Comparison of ENCODE assay signal across 18 cellular contexts in the genomic region with DNA sequence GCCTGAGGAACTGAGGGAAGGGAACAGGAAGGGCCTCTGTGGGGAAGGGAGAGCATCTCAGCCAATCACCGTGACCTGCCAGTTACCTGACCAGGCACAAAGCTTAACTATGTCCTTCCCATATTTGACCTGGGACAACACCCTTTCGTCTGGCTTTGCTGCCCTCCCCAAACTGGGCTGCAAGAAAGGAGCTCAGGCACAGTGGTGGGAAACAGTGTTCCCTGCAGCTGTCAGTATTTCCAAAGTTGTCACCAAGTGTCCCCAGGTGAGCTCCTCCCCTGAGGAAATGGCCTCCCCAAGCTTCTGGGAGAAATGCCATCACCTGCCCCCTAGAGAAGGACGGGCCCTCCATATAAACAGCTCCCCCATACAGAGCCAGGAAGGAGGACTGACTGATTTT. TPM values are rescaled to one million over a fixed set of nuclear protein-coding genes. Genes with fewer than 3 reads are reported as not detected.
DNase-seq lines count a peak whose midpoint lies in the region; ATAC-seq and TF ChIP-seq lines count a peak whose summit lies in the region.
"Had no signal": no experiment of that assay in that cellular context is flagged by ENCODE, and none has a peak within 500 bp of the region (broad histone marks: within the 10 kb centered on the region; RNA-seq: fewer than 3 reads in every experiment).

No MANE protein-coding gene starts in this region.

- CTCF ChIA-PET in activated CD8-positive, alpha-beta memory T cell treated with anti-CD3 and anti-CD28 coated beads, Interleukin-2, amount 10 ng/mL, durations not matched to agents 7 days and 5 days (lab: Charles Lee), result interaction anchor here (1.1 to 1.3 kb wide), 2 partner anchors 8 to 15 kb away, joined by 3 read pairs; no protein-coding TSS in a partner anchor

- H3K4me2 ChIP-seq in Karpas-422 (ENCODE audit: low read depth, low read length, poor library complexity, severe bottlenecking), result no peak overlapping the region
- H3K4me2 ChIP-seq in neural progenitor cell, result no peak overlapping the region
- H3K4me2 ChIP-seq: A549 had no signal

- H4K20me1 ChIP-seq in Karpas-422 (ENCODE audit: insufficient read depth, low read depth, low read length), result no peaks in the 10 kb centered on the region
- H4K20me1 ChIP-seq in neural progenitor cell (ENCODE audit: low read depth), result no peaks in the 10 kb centered on the region

- H3K4me3 ChIP-seq in Karpas-422 (ENCODE audit: low read length), result no peak overlapping the region
- H3K4me3 ChIP-seq in esophagus muscularis mucosa, result no peak overlapping the region
- H3K4me3 ChIP-seq in neural progenitor cell, result no peak overlapping the region
- H3K4me3 ChIP-seq: A549, GM12878 had no signal

- H3K4me1 Mint-ChIP-seq in activated CD8-positive, alpha-beta memory T cell treated with anti-CD3 and anti-CD28 coated beads, Interleukin-2, amount 10 ng/mL, durations not matched to agents 7 days and 5 days, result peaks cover 21% of the 10 kb centered on the region
- no peaks in the 10 kb centered on the region for H3K4me1 Mint-ChIP-seq in osteocyte (ENCODE audit: unreplicated experiment)
- H3K4me1 Mint-ChIP-seq in neural progenitor cell, result no peaks in the 10 kb centered on the region
- H3K4me1 Mint-ChIP-seq: CD4-positive, alpha-beta memory T cell; H9 had no signal

- no peaks in the 10 kb centered on the region for H3K27me3 ChIP-seq in Karpas-422 (ENCODE audit: low read length)
- peaks cover 0 to 51% (median 0%) of the 10 kb centered on the region in 4 donors for H3K27me3 ChIP-seq in esophagus muscularis mucosa
- H3K27me3 ChIP-seq in neural progenitor cell, result peaks cover 30% of the 10 kb centered on the region

- peak; percentile 33 for DNase-seq in activated CD8-positive, alpha-beta memory T cell treated with anti-CD3 and anti-CD28 coated beads, Interleukin-2, amount 10 ng/mL, durations not matched to agents 7 days and 5 days
- no peak for DNase-seq in activated CD8-positive, alpha-beta memory T cell treated with anti-CD3 and anti-CD28 coated beads, Interleukin-2, amount 50 U/mL, for 48 hours
- DNase-seq in Karpas-422 (peak; percentile 21), esophagus muscularis mucosa (ENCODE audit: extremely low spot score) (peak; percentile 26), osteocyte (ENCODE audit: extremely low spot score, unreplicated experiment) (peak; percentile 19), NCI-H446 treated with DMSO at 0.1 percent for 48 hours (lab: John Stamatoyannopoulos, UW) (no peak), neural progenitor cell (ENCODE audit: low spot score) (no peak)
- DNase-seq: BE2C; CD4-positive, alpha-beta memory T cell; DMS79; GOT3; H9 had no signal

- peaks cover 24% of the 10 kb centered on the region for H3K27me3 Mint-ChIP-seq in activated CD8-positive, alpha-beta memory T cell treated with anti-CD3 and anti-CD28 coated beads, Interleukin-2, amount 10 ng/mL, durations not matched to agents 7 days and 5 days
- H3K27me3 Mint-ChIP-seq in osteocyte (ENCODE audit: unreplicated experiment), result peaks cover 84% of the 10 kb centered on the region
- H3K27me3 Mint-ChIP-seq in neural progenitor cell (ENCODE audit: insufficient read depth, low read depth), result peaks cover 5% of the 10 kb centered on the region

- H3K4me3 Mint-ChIP-seq in activated CD8-positive, alpha-beta memory T cell treated with anti-CD3 and anti-CD28 coated beads, Interleukin-2, amount 10 ng/mL, durations not matched to agents 7 days and 5 days, result no peak overlapping the region
- no peak overlapping the region for H3K4me3 Mint-ChIP-seq in osteocyte (ENCODE audit: unreplicated experiment)
- no peak overlapping the region for H3K4me3 Mint-ChIP-seq in neural progenitor cell
- H3K4me3 Mint-ChIP-seq: CD4-positive, alpha-beta memory T cell; H9 had no signal

- no peak for ATAC-seq in activated CD8-positive, alpha-beta memory T cell treated with anti-CD3 and anti-CD28 coated beads, Interleukin-2, amount 10 ng/mL, durations not matched to agents 7 days and 5 days
- no peak for ATAC-seq in HG03139 (IDR thresholded peaks at IDR 0.05; ENCODE audit: unreplicated experiment)
- ATAC-seq: A549, GM12878, HepG2 had no signal

- H3K9ac ChIP-seq in Karpas-422 (ENCODE audit: low read length) (no peak overlapping the region), neural progenitor cell (no peak overlapping the region)

- TF ChIP-seq POLR2A in esophagus muscularis mucosa (IDR thresholded peaks at IDR 0.05; ENCODE audit: low read depth), result no peak

- intact Hi-C loops in esophagus muscularis mucosa (cut with DNase I), result no loop called here

- TF ChIP-seq CTCF in esophagus muscularis mucosa (IDR thresholded peaks at IDR 0.05), result no peak
- TF ChIP-seq CTCF in osteocyte (IDR thresholded peaks at IDR 0.05), result no peak
- TF ChIP-seq CTCF in neural progenitor cell (IDR thresholded peaks at IDR 0.05), result no peak

- no peak overlapping the region for H2AFZ ChIP-seq in Karpas-422 (ENCODE audit: low read length)
- H2AFZ ChIP-seq in neural progenitor cell (replicated peaks), result no peak overlapping the region

- no peaks in the 10 kb centered on the region for H3K4me1 ChIP-seq in Karpas-422 (ENCODE audit: low read length)
- no peaks in the 10 kb centered on the region for H3K4me1 ChIP-seq in esophagus muscularis mucosa
- no peaks in the 10 kb centered on the region for H3K4me1 ChIP-seq in neural progenitor cell
- H3K4me1 ChIP-seq: A549, BE2C had no signal

- TF ChIP-seq EP300 in esophagus muscularis mucosa (IDR thresholded peaks at IDR 0.05), result no peak

- H3K9me2 ChIP-seq in Karpas-422 (replicated peaks; ENCODE audit: insufficient read depth, low read length), result no peaks in the 10 kb centered on the region

- peaks cover 4% of the 10 kb centered on the region for H3K9me3 Mint-ChIP-seq in activated CD8-positive, alpha-beta memory T cell treated with anti-CD3 and anti-CD28 coated beads, Interleukin-2, amount 10 ng/mL, durations not matched to agents 7 days and 5 days (ENCODE audit: low read depth)
- H3K9me3 Mint-ChIP-seq in osteocyte (ENCODE audit: unreplicated experiment) (peaks cover 5% of the 10 kb centered on the region), neural progenitor cell (peaks cover 5% of the 10 kb centered on the region)

- no peaks in the 10 kb centered on the region for H3F3A ChIP-seq in neural progenitor cell (ENCODE audit: low read depth)

- H3K79me2 ChIP-seq in Karpas-422 (ENCODE audit: low read length), result no peaks in the 10 kb centered on the region
- no peaks in the 10 kb centered on the region for H3K79me2 ChIP-seq in neural progenitor cell (ENCODE audit: low read depth)

- peaks cover 4% of the 10 kb centered on the region for H3K36me3 Mint-ChIP-seq in activated CD8-positive, alpha-beta memory T cell treated with anti-CD3 and anti-CD28 coated beads, Interleukin-2, amount 10 ng/mL, durations not matched to agents 7 days and 5 days
- H3K36me3 Mint-ChIP-seq in osteocyte (ENCODE audit: unreplicated experiment), result no peaks in the 10 kb centered on the region
- no peaks in the 10 kb centered on the region for H3K36me3 Mint-ChIP-seq in neural progenitor cell

- H3K36me3 ChIP-seq in Karpas-422 (ENCODE audit: insufficient read depth, low read length) (no peaks in the 10 kb centered on the region), esophagus muscularis mucosa (no peaks in the 10 kb centered on the region), neural progenitor cell (no peaks in the 10 kb centered on the region)
- H3K36me3 ChIP-seq: BE2C had no signal

- no peak overlapping the region for H3K27ac ChIP-seq in Karpas-422 (ENCODE audit: low read length)
- H3K27ac ChIP-seq in esophagus muscularis mucosa (replicated peaks in 1 of 4), result no peak overlapping the region
- no peak overlapping the region for H3K27ac ChIP-seq in neural progenitor cell
- H3K27ac ChIP-seq: A549, C4-2B had no signal

- H3K9me3 ChIP-seq in Karpas-422 (ENCODE audit: low read length), result no peaks in the 10 kb centered on the region
- H3K9me3 ChIP-seq in esophagus muscularis mucosa, result peaks cover 0 to 6% (median 0%) of the 10 kb centered on the region in 4 donors
- no peaks in the 10 kb centered on the region for H3K9me3 ChIP-seq in neural progenitor cell (ENCODE audit: low read depth)
- H3K9me3 ChIP-seq: BE2C had no signal

- no peak overlapping the region for H3K27ac Mint-ChIP-seq in activated CD8-positive, alpha-beta memory T cell treated with anti-CD3 and anti-CD28 coated beads, Interleukin-2, amount 10 ng/mL, durations not matched to agents 7 days and 5 days
- H3K27ac Mint-ChIP-seq in osteocyte (ENCODE audit: unreplicated experiment) (no peak overlapping the region), neural progenitor cell (no peak overlapping the region)
- H3K27ac Mint-ChIP-seq: CD4-positive, alpha-beta memory T cell; H9 had no signal

- 77% methylated on average over 3 of the region's 3 CpGs for WGBS in esophagus muscularis mucosa

RNA-seq across cellular contexts. Expression of a gene that starts 17.9 kb away (rescaled TPM):
- 1 to 10 TPM in 1 of 2 experiments, under 1 TPM in 1; 0.64 to 1.4 TPM for total RNA-seq in activated CD8-positive, alpha-beta memory T cell treated with anti-CD3 and anti-CD28 coated beads, Interleukin-2, amount 10 ng/mL, durations not matched to agents 7 days and 5 days
- total RNA-seq in Karpas-422 (2014; rRNA removed; shearing (Covaris generic); ENCODE audit: low replicate concordance), result not detected in 2 replicates
- not detected for total RNA-seq in esophagus muscularis mucosa
- not detected in 2 replicates for total RNA-seq in osteocyte
- total RNA-seq in neural progenitor cell (ENCODE audit: low replicate concordance), result not detected in 2 replicates
- total RNA-seq: CD4-positive, alpha-beta memory T cell; G401; GM12878; H9; HepG2 had no signal

Comparison
In these comparisons a context has a peak if more than half of its experiments do, and no peak if none do; other contexts are left out.
1. DNase-seq: peak in activated CD8-positive, alpha-beta memory T cell treated with anti-CD3 and anti-CD28 coated beads, Interleukin-2, amount 10 ng/mL, durations not matched to agents 7 days and 5 days (single experiment), Karpas-422 (single experiment), esophagus muscularis mucosa (single experiment) and osteocyte (single experiment); none in activated CD8-positive, alpha-beta memory T cell treated with anti-CD3 and anti-CD28 coated beads, Interleukin-2, amount 50 U/mL, for 48 hours (single experiment), NCI-H446 treated with DMSO at 0.1 percent for 48 hours (single experiment) and neural progenitor cell (single experiment).